ENCODE assay signal across 9 cellular contexts in the genomic region with DNA sequence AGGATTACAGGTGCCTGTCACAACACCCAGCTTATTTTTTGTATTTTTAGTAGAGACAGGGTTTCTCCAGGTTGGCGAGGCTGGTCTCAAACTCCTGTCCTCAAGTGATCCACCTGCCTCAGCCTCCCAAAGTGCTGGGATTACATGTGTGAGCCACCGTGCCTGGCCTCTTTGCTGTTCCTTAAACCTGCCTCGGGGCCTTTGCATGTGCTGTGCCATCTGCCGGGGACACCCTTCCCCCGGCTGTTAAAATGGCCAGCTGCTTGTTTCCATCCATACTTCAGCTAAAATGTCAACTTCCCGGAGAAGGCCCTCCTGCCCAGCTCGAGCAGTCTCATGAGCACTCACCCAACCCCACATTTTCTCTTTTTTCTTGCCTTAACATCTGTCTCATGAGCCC. TPM values are rescaled to one million over a fixed set of nuclear protein-coding genes. Genes with fewer than 3 reads are reported as not detected.
"Had no signal": no experiment of that assay in that cellular context is flagged by ENCODE, and none has a peak within 500 bp of the region (broad histone marks: within the 10 kb centered on the region; RNA-seq: fewer than 3 reads in every experiment).

No MANE protein-coding gene starts in this region.

- H3K9me3 Mint-ChIP-seq: IgD-negative memory B cell had no signal

- H3K27ac Mint-ChIP-seq: IgD-negative memory B cell had no signal

- FAIRE-seq: HepG2, HTR-8/SVneo had no signal

- ATAC-seq: HepG2 had no signal

- H3K4me2 ChIP-seq: KMS-11 had no signal

- H3K4me3 Mint-ChIP-seq: IgD-negative memory B cell had no signal

- H3K27ac ChIP-seq: HL-60, KMS-11 had no signal

- DNase-seq: IMR-90, KBM-7, KG1 had no signal

- H3K9ac ChIP-seq: KMS-11 had no signal

RNA-seq across cellular contexts. Expression of a gene that starts 19.1 kb away (rescaled TPM):
- polyA plus RNA-seq: IgD-negative memory B cell had no signal

RNA-seq across cellular contexts. Expression of a gene that starts 29.0 kb away (rescaled TPM):
- total RNA-seq: HT1080 had no signal
